8 cellular contexts compared by ENCODE assay signal in genomic region chr1:244861683-244862082, GRCh38. TPM values are rescaled to one million over a fixed set of nuclear protein-coding genes. Genes with fewer than 3 reads are reported as not detected.
A peak's percentile ranks its signal among the peaks of the same experiment; 100 is the strongest.
DNase-seq lines count a peak whose midpoint lies in the region; ATAC-seq and TF ChIP-seq lines count a peak whose summit lies in the region.

No MANE protein-coding gene starts in this region.

- TF ChIP-seq CTCF in MM.1S (IDR thresholded peaks at IDR 0.05; ENCODE audit: low read length) (no peak), coronary artery (IDR thresholded peaks at IDR 0.05) (no peak)

- H3F3A ChIP-seq in MM.1S (ENCODE audit: insufficient read depth, low read length) = peaks cover 37% of the 10 kb centered on the region

- peak overlapping the region; percentile 94 to 96 for H3K27ac Mint-ChIP-seq in natural killer cell treated with Interleukin-12 subunit alpha and Interleukin-12 subunit beta and Interleukin-15 and Interleukin-18, amount 100 ng/mL, for 72 hours

- H3K27me3 Mint-ChIP-seq in natural killer cell treated with Interleukin-12 subunit alpha and Interleukin-12 subunit beta and Interleukin-15 and Interleukin-18, amount 100 ng/mL, for 72 hours = no peaks in the 10 kb centered on the region

- no peak for DNase-seq in MM.1S
- DNase-seq in coronary artery (ENCODE audit: low spot score) = no peak
- DNase-seq in natural killer cell treated with Interleukin-12 subunit alpha and Interleukin-12 subunit beta and Interleukin-15 and Interleukin-18, amount 100 ng/mL, for 72 hours (ENCODE audit: low spot score) = no peak
- DNase-seq in AML-193 (lab: John Stamatoyannopoulos, UW) = no peak
- no peak for DNase-seq in EL
- DNase-seq in NCI-H1694 treated with DMSO at 0.1 percent for 48 hours (lab: John Stamatoyannopoulos, UW) = no peak
- DNase-seq in glomerular visceral epithelial cell (ENCODE audit: extremely low spot score) = no peak

- peaks cover 48 to 68% of the 10 kb centered on the region in 2 donors for H3K4me1 Mint-ChIP-seq in natural killer cell treated with Interleukin-12 subunit alpha and Interleukin-12 subunit beta and Interleukin-15 and Interleukin-18, amount 100 ng/mL, for 72 hours (ENCODE audit: low read depth in 2 of 2)

- H3K4me2 ChIP-seq in BLaER1 treated with 17β-estradiol and CSF1 and Interleukin-3, amounts not matched to agents 10 nM and 100 nM = peak overlapping the region; percentile 83 to 97 (median 93)
- H3K4me2 ChIP-seq in MM.1S (ENCODE audit: low read depth, low read length) = peak overlapping the region; percentile 79

- no peak overlapping the region for H2AFZ ChIP-seq in MM.1S (ENCODE audit: low read length)

- peak overlapping the region in 10 of 11 experiments; percentile 99 to 100 (median 100); a peak in 19 of 22 replicates for H3K27ac ChIP-seq in BLaER1 treated with 17β-estradiol and CSF1 and Interleukin-3, amounts not matched to agents 10 nM and 100 nM
- H3K27ac ChIP-seq in MM.1S (ENCODE audit: low read length) = no peak overlapping the region; the same call in 1 of the 2 replicates
- peak overlapping the region in 1 of 2 donors; percentile 100 for H3K27ac ChIP-seq in coronary artery

- H3K4me1 ChIP-seq in BLaER1 treated with 17β-estradiol and CSF1 and Interleukin-3, amounts not matched to agents 10 nM and 100 nM = peaks cover 57 to 69% (median 67%) of the 10 kb centered on the region in 10 experiments
- 0 out of 2 replicates have a peak, but pooled peaks cover 9% of the 10 kb centered on the region for H3K4me1 ChIP-seq in MM.1S (ENCODE audit: low read length)

- no peaks in the 10 kb centered on the region for H3K9me3 Mint-ChIP-seq in natural killer cell treated with Interleukin-12 subunit alpha and Interleukin-12 subunit beta and Interleukin-15 and Interleukin-18, amount 100 ng/mL, for 72 hours

- ATAC-seq in natural killer cell treated with Interleukin-12 subunit alpha and Interleukin-12 subunit beta and Interleukin-15 and Interleukin-18, amount 100 ng/mL, for 72 hours = no peak

- H3K9me3 ChIP-seq in BLaER1 treated with 17β-estradiol and CSF1 and Interleukin-3, amounts not matched to agents 10 nM and 100 nM (replicated peaks in 1 of 11) = no peaks in the 10 kb centered on the region
- no peaks in the 10 kb centered on the region for H3K9me3 ChIP-seq in MM.1S (replicated peaks; ENCODE audit: insufficient read depth, low read length)

- peaks cover 61 to 70% (median 62%) of the 10 kb centered on the region in 11 experiments for H4K20me1 ChIP-seq in BLaER1 treated with 17β-estradiol and CSF1 and Interleukin-3, amounts not matched to agents 10 nM and 100 nM
- peaks cover 59% of the 10 kb centered on the region for H4K20me1 ChIP-seq in MM.1S (ENCODE audit: insufficient read depth, low read length)

- peak overlapping the region; percentile 93 to 100 (median 99) for H3K4me3 ChIP-seq in BLaER1 treated with 17β-estradiol and CSF1 and Interleukin-3, amounts not matched to agents 10 nM and 100 nM
- H3K4me3 ChIP-seq in MM.1S (ENCODE audit: low read length) (peak overlapping the region; percentile 94), coronary artery (peak overlapping the region; percentile 98)

- H3K36me3 ChIP-seq in BLaER1 treated with 17β-estradiol and CSF1 and Interleukin-3, amounts not matched to agents 10 nM and 100 nM = peaks cover 58 to 62% (median 60%) of the 10 kb centered on the region in 11 experiments
- peaks cover 44% of the 10 kb centered on the region for H3K36me3 ChIP-seq in MM.1S (replicated peaks; ENCODE audit: insufficient read depth, low read length)

- no peaks in the 10 kb centered on the region for H3K27me3 ChIP-seq in BLaER1 treated with 17β-estradiol and CSF1 and Interleukin-3, amounts not matched to agents 10 nM and 100 nM
- no peaks in the 10 kb centered on the region for H3K27me3 ChIP-seq in MM.1S (replicated peaks; ENCODE audit: insufficient read depth, low read length)

- peaks cover 77% of the 10 kb centered on the region for H3K79me2 ChIP-seq in MM.1S (ENCODE audit: low read length)

- H3K9ac ChIP-seq in BLaER1 treated with 17β-estradiol and CSF1 and Interleukin-3, amounts not matched to agents 10 nM and 100 nM = peak overlapping the region; percentile 99 to 100 (median 100)
- H3K9ac ChIP-seq in MM.1S (ENCODE audit: low read length) = peak overlapping the region; percentile 81; the same call in 1 of the 2 replicates

- peaks cover 62% of the 10 kb centered on the region for H3K36me3 Mint-ChIP-seq in natural killer cell treated with Interleukin-12 subunit alpha and Interleukin-12 subunit beta and Interleukin-15 and Interleukin-18, amount 100 ng/mL, for 72 hours

- H3K4me3 Mint-ChIP-seq in natural killer cell treated with Interleukin-12 subunit alpha and Interleukin-12 subunit beta and Interleukin-15 and Interleukin-18, amount 100 ng/mL, for 72 hours = peak overlapping the region; percentile 98

- no peaks in the 10 kb centered on the region for H3K9me2 ChIP-seq in MM.1S (replicated peaks; ENCODE audit: insufficient read depth, low read length)

RNA-seq across cellular contexts. Expression of gene HNRNPU, which starts 2.7 kb away (rescaled TPM):
- total RNA-seq in natural killer cell treated with Interleukin-12 subunit alpha and Interleukin-12 subunit beta and Interleukin-15 and Interleukin-18, amount 100 ng/mL, for 72 hours = 100 to 1,000 TPM; 403 to 475 TPM

RNA-seq across cellular contexts. Expression of gene COX20, which starts 26.2 kb away (rescaled TPM):
- total RNA-seq in natural killer cell treated with Interleukin-12 subunit alpha and Interleukin-12 subunit beta and Interleukin-15 and Interleukin-18, amount 100 ng/mL, for 72 hours = 10 to 100 TPM; 21.3 to 31.4 TPM
